In genomic region chr2:143341478-143341877, GRCh38 we compare ENCODE assay signal across 2 cellular contexts.
TF ChIP-seq lines count a peak whose summit lies in the region.

No MANE protein-coding gene starts in this region.

TF ChIP-seq in A549, 52 proteins besides CTCF, POLR2A, EP300 and RAD21 (continued from another document):
- TF ChIP-seq REST (IDR thresholded peaks at IDR 0.05) (no peak), MAFK (IDR thresholded peaks at IDR 0.05; ENCODE audit: partially characterized antibody) (peak; percentile 58)
TF ChIP-seq in A549: peak in this region for 1.

TF ChIP-seq in GM23338, 12 proteins besides CTCF, POLR2A, EP300 and RAD21:
- TF ChIP-seq ZNF462 (CRISPR knock-in tag; IDR thresholded peaks at IDR 0.05) (no peak), NANOG (IDR thresholded peaks at IDR 0.05; ENCODE audit: borderline replicate concordance) (no peak), POLR2AphosphoS5 (IDR thresholded peaks at IDR 0.05; ENCODE audit: low read depth) (no peak), EZH2 (IDR thresholded peaks at IDR 0.05; ENCODE audit: low read depth, unreplicated experiment) (no peak), REST (IDR thresholded peaks at IDR 0.05; ENCODE audit: unreplicated experiment) (no peak), EZH2phosphoT487 (IDR thresholded peaks at IDR 0.05; ENCODE audit: unreplicated experiment) (no peak), ETS1 (IDR thresholded peaks at IDR 0.05) (no peak), ZNF114 (CRISPR knock-in tag; IDR thresholded peaks at IDR 0.05) (no peak), ZNF331 (CRISPR knock-in tag; IDR thresholded peaks at IDR 0.05; ENCODE audit: low read depth) (no peak), CREB1 (CRISPR knock-in tag; IDR thresholded peaks at IDR 0.05; ENCODE audit: low read depth) (no peak), JUNB (IDR thresholded peaks at IDR 0.05; ENCODE audit: unreplicated experiment) (no peak), STAT1 (IDR thresholded peaks at IDR 0.05; ENCODE audit: unreplicated experiment) (no peak)
